Comparison of ENCODE assay signal across 17 cellular contexts in genomic region chr7:136403591-136403990, GRCh38.
DNase-seq lines count a peak whose midpoint lies in the region; ATAC-seq, FAIRE-seq and TF ChIP-seq lines count a peak whose summit lies in the region.
"Had no signal": no experiment of that assay in that cellular context is flagged by ENCODE, and none has a peak within 500 bp of the region (broad histone marks: within the 10 kb centered on the region; RNA-seq: fewer than 3 reads in every experiment).

No MANE protein-coding gene starts in this region.

- no peaks in the 10 kb centered on the region for H3K4me1 ChIP-seq in HepG2 (ENCODE audit: insufficient read depth, low read length)
- H3K4me1 ChIP-seq in right lobe of liver: no peaks in the 10 kb centered on the region
- H3K4me1 ChIP-seq in GM12878 (ENCODE audit: control insufficient read depth, insufficient read depth, low read length): no peaks in the 10 kb centered on the region
- H3K4me1 ChIP-seq: A549, HAP-1 had no signal

- no peaks in the 10 kb centered on the region for H3K36me3 Mint-ChIP-seq in activated T-helper 17 cell treated with anti-CD3 and anti-CD28 coated beads, Interleukin-2, amount 50 U/mL, for 72 hours (ENCODE audit: low read depth)
- no peaks in the 10 kb centered on the region for H3K36me3 Mint-ChIP-seq in WTC11
- H3K36me3 Mint-ChIP-seq: CD14-positive monocyte; CD8-positive, alpha-beta T cell had no signal

- CTCF ChIA-PET in HepG2 (lab: Yijun Ruan, JAX; ENCODE audit: low intra/inter-chr PET ratio, low total read pairs): no interaction called here
- CTCF ChIA-PET in GM12878 (lab: Yijun Ruan, JAX): interaction anchor here (0.6 kb wide), 1 partner anchor 11 kb away, joined by 3 read pairs; no protein-coding TSS in a partner anchor
- CTCF ChIA-PET in WTC11 (lab: Charles Lee): no interaction called here

- H3K27ac ChIP-seq in HepG2 (ENCODE audit: extremely low read length, insufficient read depth, low read length): no peak overlapping the region
- no peak overlapping the region for H3K27ac ChIP-seq in right lobe of liver
- H3K27ac ChIP-seq in GM12878 (ENCODE audit: control insufficient read depth, insufficient read depth): no peak overlapping the region
- H3K27ac ChIP-seq: A549 had no signal

- H3K9ac ChIP-seq in HepG2 (ENCODE audit: insufficient read depth, low read depth, low read length) (no peak overlapping the region), GM12878 (ENCODE audit: control insufficient read depth, insufficient read depth, low read length) (no peak overlapping the region)

- BruUV-seq in HepG2 (replicated peaks; lab: Mats Ljungman, UMichigan) (no TSS peak), GM12878 (replicated peaks; lab: Mats Ljungman, UMichigan) (no TSS peak)

- H3K4me3 Mint-ChIP-seq in activated T-helper 17 cell treated with anti-CD3 and anti-CD28 coated beads, Interleukin-2, amount 50 U/mL, for 72 hours: no peak overlapping the region
- no peak overlapping the region for H3K4me3 Mint-ChIP-seq in WTC11
- H3K4me3 Mint-ChIP-seq: CD14-positive monocyte; CD8-positive, alpha-beta T cell; HFFc6 had no signal

- H3K27me3 Mint-ChIP-seq in activated T-helper 17 cell treated with anti-CD3 and anti-CD28 coated beads, Interleukin-2, amount 50 U/mL, for 72 hours: no peaks in the 10 kb centered on the region
- H3K27me3 Mint-ChIP-seq in WTC11 (ENCODE audit: low read depth): peaks cover 80% of the 10 kb centered on the region

- POLR2A ChIA-PET in HepG2 (lab: Yijun Ruan, JAX) (no interaction called here), GM12878 (lab: Charles Lee) (no interaction called here), WTC11 (lab: Charles Lee) (no interaction called here)

- intact Hi-C loops in HepG2 (cut with micrococcal nuclease; ENCODE audit: unreplicated experiment): no loop called here
- intact Hi-C loops in right lobe of liver (cut with DNase I): no loop called here
- intact Hi-C loops in GM12878 (cut with micrococcal nuclease; ENCODE audit: unreplicated experiment): no loop called here

- no peak for TF ChIP-seq EP300 in HepG2 (IDR thresholded peaks at IDR 0.05; ENCODE audit: low read depth in 2 of 2, low read length in 2 of 2)
- TF ChIP-seq EP300 in HepG2 (CRISPR knock-in tag; IDR thresholded peaks at IDR 0.05; ENCODE audit: borderline replicate concordance): no peak
- TF ChIP-seq EP300 in GM12878 (IDR thresholded peaks at IDR 0.05; ENCODE audit: borderline replicate concordance in 1 of 2, control insufficient read depth in 1 of 2, low read depth in 2 of 2, low read length in 2 of 2): no peak

- no peak for FAIRE-seq in HepG2 (lab: Jason Lieb, UNC)
- FAIRE-seq in GM12878 (lab: Jason Lieb, UNC): no peak
- FAIRE-seq: A549, GM12891 had no signal

- RAD21 ChIA-PET in GM12878 (lab: Charles Lee; ENCODE audit: unreplicated experiment): interaction anchor here (1.5 kb wide), 1 partner anchor 25 kb away, joined by 4 read pairs; no protein-coding TSS in a partner anchor

- in situ Hi-C loops in HepG2 (cut with HindIII; ENCODE audit: extremely low pct_ligation_motif_present, low pct_unique_long_range_greater_than_20kb) (no loop called here), GM12878 (cut with MboI) (loop anchor here (10.0 kb wide), 1 partner anchor 1181 kb away; no protein-coding TSS in a partner anchor)

- H3K27ac Mint-ChIP-seq in activated T-helper 17 cell treated with anti-CD3 and anti-CD28 coated beads, Interleukin-2, amount 50 U/mL, for 72 hours: no peak overlapping the region
- H3K27ac Mint-ChIP-seq in WTC11: no peak overlapping the region
- H3K27ac Mint-ChIP-seq: CD14-positive monocyte; CD8-positive, alpha-beta T cell; HFFc6 had no signal

- H3K4me2 ChIP-seq in HepG2 (ENCODE audit: low read depth, low read length) (no peak overlapping the region), GM12878 (ENCODE audit: control insufficient read depth, insufficient read depth) (no peak overlapping the region)
- H3K4me2 ChIP-seq: A549 had no signal

- ATAC-seq in HepG2 (no peak), right lobe of liver (no peak), GM12878 (peak; percentile 26; the same call in 1 of the 3 replicates), WTC11 (no peak)
- ATAC-seq in activated T-helper 17 cell treated with anti-CD3 and anti-CD28 coated beads, Interleukin-2, amount 50 U/mL, for 72 hours (replicated peaks): no peak
- ATAC-seq: A549; CD8-positive, alpha-beta T cell had no signal

- TF ChIP-seq RAD21 in HepG2 (CRISPR knock-in tag; IDR thresholded peaks at IDR 0.05) (no peak), GM12878 (IDR thresholded peaks at IDR 0.05; ENCODE audit: insufficient read depth, low read depth, low read length) (no peak)

- peaks cover 5% of the 10 kb centered on the region for H3K4me1 Mint-ChIP-seq in activated T-helper 17 cell treated with anti-CD3 and anti-CD28 coated beads, Interleukin-2, amount 50 U/mL, for 72 hours
- peaks cover 30% of the 10 kb centered on the region for H3K4me1 Mint-ChIP-seq in WTC11
- H3K4me1 Mint-ChIP-seq: CD14-positive monocyte had no signal

- no peaks in the 10 kb centered on the region for H3K27me3 ChIP-seq in HepG2 (ENCODE audit: control insufficient read depth in 1 of 2, insufficient read depth in 2 of 2, low read length in 2 of 2)
- no peaks in the 10 kb centered on the region for H3K27me3 ChIP-seq in right lobe of liver
- no peaks in the 10 kb centered on the region for H3K27me3 ChIP-seq in GM12878 (replicated peaks in 1 of 2; ENCODE audit: control insufficient read depth in 2 of 2, insufficient read depth in 2 of 2, low read length in 1 of 2)

- WGBS in HepG2 (ENCODE audit: low lambda C conversion rate): 7% methylated on average over 4 of the region's 4 CpGs
- WGBS in right lobe of liver (ENCODE audit: insufficient coverage, low coverage, low lambda C conversion rate, missing lambda C conversion rate): 64% methylated on average over 4 of the region's 4 CpGs
- WGBS in GM12878 (ENCODE audit: insufficient coverage, insufficient replicate concordance, low lambda C conversion rate, missing lambda C conversion rate): 25% methylated on average over 4 of the region's 4 CpGs

- no peaks in the 10 kb centered on the region for H3K36me3 ChIP-seq in HepG2 (replicated peaks in 1 of 2; ENCODE audit: control insufficient read depth in 1 of 2, insufficient read depth in 2 of 2, low read length in 2 of 2)
- no peaks in the 10 kb centered on the region for H3K36me3 ChIP-seq in right lobe of liver
- H3K36me3 ChIP-seq in GM12878 (ENCODE audit: control insufficient read depth in 2 of 2, insufficient read depth in 2 of 2, low read length in 1 of 2): no peaks in the 10 kb centered on the region
- H3K36me3 ChIP-seq: HAP-1 had no signal

- no peaks in the 10 kb centered on the region for H3K79me2 ChIP-seq in HepG2 (ENCODE audit: insufficient read depth, low read length)
- H3K79me2 ChIP-seq in GM12878 (ENCODE audit: control insufficient read depth, insufficient read depth, low read length): no peaks in the 10 kb centered on the region

- H2AFZ ChIP-seq in HepG2 (ENCODE audit: low read length) (no peak overlapping the region), GM12878 (ENCODE audit: control insufficient read depth, low read depth, low read length) (no peak overlapping the region)

- no peaks in the 10 kb centered on the region for H4K20me1 ChIP-seq in HepG2 (ENCODE audit: insufficient read depth, low read length)
- no peaks in the 10 kb centered on the region for H4K20me1 ChIP-seq in GM12878 (ENCODE audit: control insufficient read depth, insufficient read depth)

- SMC1A ChIA-PET in GM12878 (lab: Charles Lee; ENCODE audit: uncharacterized antibody, unreplicated experiment): no interaction called here

- no peak overlapping the region for H3K4me3 ChIP-seq in HepG2 (replicated peaks in 1 of 3; ENCODE audit: insufficient read depth in 1 of 3, low read depth in 2 of 3, low read length in 3 of 3)
- no peak overlapping the region for H3K4me3 ChIP-seq in right lobe of liver
- no peak overlapping the region for H3K4me3 ChIP-seq in GM12878
- H3K4me3 ChIP-seq: A549, HAP-1 had no signal

- no peaks in the 10 kb centered on the region for H3K9me3 Mint-ChIP-seq in activated T-helper 17 cell treated with anti-CD3 and anti-CD28 coated beads, Interleukin-2, amount 50 U/mL, for 72 hours
- H3K9me3 Mint-ChIP-seq in WTC11: no peaks in the 10 kb centered on the region
- H3K9me3 Mint-ChIP-seq: CD14-positive monocyte; CD8-positive, alpha-beta T cell; HFFc6 had no signal

- DNase-seq in HepG2 (ENCODE audit: low spot score): no peak
- no peak for DNase-seq in right lobe of liver
- peak; percentile 23 for DNase-seq in HT-29 (ENCODE audit: low spot score)
- DNase-seq in GM12878 (ENCODE audit: low read depth, low spot score): no peak
- no peak for DNase-seq in WTC11 (ENCODE audit: low spot score)
- DNase-seq in NCI-H526 treated with DMSO at 0.1 percent for 48 hours (lab: John Stamatoyannopoulos, UW): no peak
- DNase-seq: CD8-positive, alpha-beta T cell; COR-L47; GOT3; HFFc6; IMR-90; KG1 had no signal

- TF ChIP-seq POLR2A in HepG2 (IDR thresholded peaks at IDR 0.05; ENCODE audit: insufficient read depth in 1 of 2, low read depth in 2 of 2, low read length in 2 of 2) (no peak), right lobe of liver (IDR thresholded peaks at IDR 0.05) (no peak), GM12878 (IDR thresholded peaks at IDR 0.05; ENCODE audit: low read depth, low read length) (no peak)

- TF ChIP-seq CTCF in HepG2 (CRISPR knock-in tag; IDR thresholded peaks at IDR 0.05) (no peak), right lobe of liver (IDR thresholded peaks at IDR 0.05) (no peak), GM12878 (IDR thresholded peaks at IDR 0.05 in 2 of 3, conservative IDR thresholded peaks at IDR 0.05 in 1 of 3; ENCODE audit: control insufficient read depth in 2 of 3, extremely low read depth in 1 of 3, insufficient read depth in 1 of 3, low read depth in 3 of 3, low read length in 3 of 3) (no peak), WTC11 (IDR thresholded peaks at IDR 0.05) (no peak)

- H3K9me3 ChIP-seq in HepG2 (ENCODE audit: low read length) (no peaks in the 10 kb centered on the region), right lobe of liver (no peaks in the 10 kb centered on the region), GM12878 (replicated peaks; ENCODE audit: control insufficient read depth, insufficient read depth, low read length) (no peaks in the 10 kb centered on the region)
- H3K9me3 ChIP-seq: A549, HAP-1 had no signal

TF ChIP-seq in HepG2, 621 proteins besides CTCF, POLR2A, EP300 and RAD21 (continues in another document):
- TF ChIP-seq FOXJ3 (CRISPR knock-in tag; IDR thresholded peaks at IDR 0.05; ENCODE audit: borderline replicate concordance): no peak

TF ChIP-seq in WTC11, 78 proteins besides CTCF, POLR2A, EP300 and RAD21 (continues in another document):
- no peak for TF ChIP-seq SMAD4 (CRISPR knock-in tag; IDR thresholded peaks at IDR 0.05)
- TF ChIP-seq MAX (CRISPR knock-in tag; IDR thresholded peaks at IDR 0.05): no peak
- no peak for TF ChIP-seq ZNF416 (CRISPR knock-in tag; IDR thresholded peaks at IDR 0.05)
